Comparison of ENCODE assay signal across 9 cellular contexts in the genomic region with DNA sequence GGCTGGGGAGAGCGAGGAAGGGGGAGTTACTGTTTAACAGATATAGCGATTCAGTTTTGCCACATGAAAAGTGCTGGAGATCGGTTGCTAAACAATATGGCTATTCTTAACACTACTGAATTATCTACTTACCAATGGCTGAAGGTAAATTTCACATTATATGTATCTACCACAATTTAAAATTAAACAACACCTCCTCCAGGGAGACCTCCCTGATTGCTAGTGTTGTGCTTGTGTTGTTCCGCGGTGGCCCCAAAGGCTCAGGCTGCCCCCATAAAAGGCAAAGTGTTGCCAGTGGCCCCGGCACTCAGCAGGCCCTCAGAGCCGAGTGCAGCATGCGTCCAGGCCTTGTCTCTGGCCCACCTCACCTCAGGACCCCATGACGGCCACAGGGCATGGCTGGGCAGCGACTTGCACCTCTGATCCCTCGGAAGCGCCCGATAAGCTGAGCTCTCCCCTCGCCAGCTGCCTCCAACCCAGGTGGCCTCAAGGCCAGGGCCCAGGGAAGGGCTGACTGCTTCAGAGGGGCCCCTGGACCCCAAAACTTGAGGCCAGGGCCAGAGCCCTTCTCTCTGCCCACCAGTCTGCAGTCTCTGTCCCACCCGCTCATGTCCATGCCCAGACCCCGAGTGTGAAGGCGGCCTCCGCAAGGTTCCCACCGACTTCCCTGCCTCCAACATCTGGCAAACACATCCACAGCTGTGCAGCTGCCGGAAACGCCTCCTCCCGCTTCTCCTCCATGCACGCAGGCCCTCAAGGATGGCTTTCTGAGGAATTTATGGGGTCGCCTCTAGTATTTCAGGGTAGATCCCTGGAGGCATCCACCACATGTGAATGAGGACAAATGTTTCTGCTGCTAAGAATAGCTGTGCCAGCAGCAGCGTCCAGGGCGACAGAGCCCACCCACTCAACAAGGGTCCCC. TPM values are rescaled to one million over a fixed set of nuclear protein-coding genes. Genes with fewer than 3 reads are reported as not detected.
DNase-seq lines count a peak whose midpoint lies in the region; ATAC-seq and TF ChIP-seq lines count a peak whose summit lies in the region.
"Had no signal": no experiment of that assay in that cellular context is flagged by ENCODE, and none has a peak within 500 bp of the region (broad histone marks: within the 10 kb centered on the region; RNA-seq: fewer than 3 reads in every experiment).

No MANE protein-coding gene starts in this region.

- H3K27me3 Mint-ChIP-seq in stimulated activated naive CD8-positive, alpha-beta T cell treated with anti-CD3 and anti-CD28 coated beads, Interleukin-15, amount 100 ng/mL, for 72 hours: no peaks in the 10 kb centered on the region

- H3K4me1 ChIP-seq in lower lobe of right lung (peaks cover 83% of the 10 kb centered on the region), suprapubic skin (peaks cover 96% of the 10 kb centered on the region)

- H3K4me3 ChIP-seq in HL-60 (replicated peaks; ENCODE audit: insufficient read depth, low read length) (no peak overlapping the region), dorsolateral prefrontal cortex (no peak overlapping the region), lower lobe of right lung (peak overlapping the region; percentile 24), suprapubic skin (no peak overlapping the region)

- intact Hi-C loops in dorsolateral prefrontal cortex (cut with DNase I): no loop called here
- intact Hi-C loops in lower lobe of right lung (cut with DNase I): no loop called here

- TF ChIP-seq EP300 in suprapubic skin (IDR thresholded peaks at IDR 0.05): no peak

- 66% methylated on average over 16 of the region's 26 CpGs for WGBS in suprapubic skin

- ATAC-seq in lower lobe of right lung (no peak), GM19351 (IDR thresholded peaks at IDR 0.05; ENCODE audit: unreplicated experiment) (no peak), GM18858 (IDR thresholded peaks at IDR 0.05; ENCODE audit: unreplicated experiment) (no peak)
- ATAC-seq in stimulated activated naive CD8-positive, alpha-beta T cell treated with anti-CD3 and anti-CD28 coated beads, Interleukin-15, amount 100 ng/mL, for 72 hours: no peak

- H3K9me3 Mint-ChIP-seq in stimulated activated naive CD8-positive, alpha-beta T cell treated with anti-CD3 and anti-CD28 coated beads, Interleukin-15, amount 100 ng/mL, for 72 hours: no peaks in the 10 kb centered on the region

- H3K9me3 ChIP-seq in lower lobe of right lung: no peaks in the 10 kb centered on the region
- H3K9me3 ChIP-seq in suprapubic skin: no peaks in the 10 kb centered on the region

- DNase-seq in HL-60 (ENCODE audit: low read depth in 1 of 2, low spot score in 1 of 2): no peak
- no peak for DNase-seq in dorsolateral prefrontal cortex
- no peak for DNase-seq in lower lobe of right lung
- no peak for DNase-seq in suprapubic skin (ENCODE audit: low spot score in 2 of 2)
- no peak for DNase-seq in SK-N-DZ (ENCODE audit: low spot score)
- DNase-seq in stimulated activated naive CD8-positive, alpha-beta T cell treated with anti-CD3 and anti-CD28 coated beads, Interleukin-15, amount 100 ng/mL, for 72 hours: no peak
- DNase-seq: activated CD4-positive, alpha-beta T cell treated with anti-CD3 and anti-CD28 coated beads for 4 hours had no signal

- TF ChIP-seq CTCF in HL-60 (IDR thresholded peaks at IDR 0.05; ENCODE audit: insufficient read depth, low read length): no peak
- no peak for TF ChIP-seq CTCF in dorsolateral prefrontal cortex (IDR thresholded peaks at IDR 0.05 in 54 of 56, conservative IDR thresholded peaks at IDR 0.05 in 2 of 56; ENCODE audit: low read depth in 1 of 56, partially characterized antibody in 56 of 56)
- TF ChIP-seq CTCF in lower lobe of right lung (IDR thresholded peaks at IDR 0.05): no peak
- TF ChIP-seq CTCF in suprapubic skin (IDR thresholded peaks at IDR 0.05): no peak

- H3K4me3 Mint-ChIP-seq in stimulated activated naive CD8-positive, alpha-beta T cell treated with anti-CD3 and anti-CD28 coated beads, Interleukin-15, amount 100 ng/mL, for 72 hours: no peak overlapping the region

- peaks cover 65% of the 10 kb centered on the region for H3K4me1 Mint-ChIP-seq in stimulated activated naive CD8-positive, alpha-beta T cell treated with anti-CD3 and anti-CD28 coated beads, Interleukin-15, amount 100 ng/mL, for 72 hours

- H3K27ac Mint-ChIP-seq in stimulated activated naive CD8-positive, alpha-beta T cell treated with anti-CD3 and anti-CD28 coated beads, Interleukin-15, amount 100 ng/mL, for 72 hours: peak overlapping the region in 1 of 2 donors; percentile 7

- H3K27me3 ChIP-seq in HL-60 (ENCODE audit: insufficient read depth, poor library complexity, severe bottlenecking): no peaks in the 10 kb centered on the region
- no peaks in the 10 kb centered on the region for H3K27me3 ChIP-seq in dorsolateral prefrontal cortex
- H3K27me3 ChIP-seq in lower lobe of right lung (ENCODE audit: low read depth): no peaks in the 10 kb centered on the region
- no peaks in the 10 kb centered on the region for H3K27me3 ChIP-seq in suprapubic skin

- TF ChIP-seq POLR2A in suprapubic skin (IDR thresholded peaks at IDR 0.05): no peak

- peaks cover 11% of the 10 kb centered on the region for H3K36me3 ChIP-seq in lower lobe of right lung
- no peaks in the 10 kb centered on the region for H3K36me3 ChIP-seq in suprapubic skin

- H3K27ac ChIP-seq in HL-60 (replicated peaks) (peak overlapping the region; percentile 66), dorsolateral prefrontal cortex (peak overlapping the region in 51 of 59 donors; percentile 14 to 100 (median 89)), lower lobe of right lung (peak overlapping the region; percentile 77), suprapubic skin (peak overlapping the region; percentile 83)

RNA-seq across cellular contexts. Expression of a gene that starts 60.0 kb away (rescaled TPM):
- 100 to 1,000 TPM; 202 to 379 (median 273) TPM for total RNA-seq in dorsolateral prefrontal cortex
- 318 TPM for total RNA-seq in lower lobe of right lung
- total RNA-seq in suprapubic skin: 100 to 1,000 TPM; 111 to 264 (median 187) TPM
- 11.5 and 13.0 TPM in 2 replicates for polyA plus RNA-seq in SK-N-DZ (2014; cell fraction: cytosol; rRNA removed)
- 19.1 and 41.1 TPM in 2 replicates for polyA plus RNA-seq in SK-N-DZ (2014; cell fraction: nucleus; rRNA removed)
